ENCODE assay signal across 15 cellular contexts in the genomic region with DNA sequence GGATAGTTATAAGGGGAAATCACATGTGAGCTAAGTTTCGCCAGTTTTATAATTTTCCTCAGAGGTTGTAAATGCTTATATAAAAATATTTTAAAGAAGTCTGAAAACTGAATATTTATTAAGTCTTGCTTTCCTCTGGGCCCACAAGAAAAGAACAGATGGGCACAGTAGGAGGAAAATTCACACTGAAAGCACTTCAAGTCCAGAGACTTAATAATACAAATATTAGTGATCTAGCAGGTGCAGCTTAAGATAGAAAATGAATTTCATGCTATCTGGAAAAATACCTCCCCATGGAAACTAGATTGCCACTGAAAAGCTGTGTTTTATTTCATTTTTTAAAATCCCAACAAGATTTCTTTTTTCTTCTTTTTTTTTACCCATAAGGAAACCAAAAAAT. TPM values are rescaled to one million over a fixed set of nuclear protein-coding genes. Genes with fewer than 3 reads are reported as not detected.
DNase-seq lines count a peak whose midpoint lies in the region; ATAC-seq and TF ChIP-seq lines count a peak whose summit lies in the region.
"Had no signal": no experiment of that assay in that cellular context is flagged by ENCODE, and none has a peak within 500 bp of the region (broad histone marks: within the 10 kb centered on the region; RNA-seq: fewer than 3 reads in every experiment).

No MANE protein-coding gene starts in this region.

- TF ChIP-seq CTCF in brain (conservative IDR thresholded peaks at IDR 0.05) = no peak

- peaks cover 6% of the 10 kb centered on the region for H3K4me1 Mint-ChIP-seq in brain
- H3K4me1 Mint-ChIP-seq: B cell had no signal

- in situ Hi-C loops in G401 (cut with HindIII; ENCODE audit: low sequenced_read_pairs) = no loop called here

- H3K27me3 Mint-ChIP-seq in brain = no peaks in the 10 kb centered on the region
- H3K27me3 Mint-ChIP-seq: B cell; CD4-positive, alpha-beta T cell had no signal

- no peaks in the 10 kb centered on the region for H3K9me3 Mint-ChIP-seq in brain
- H3K9me3 Mint-ChIP-seq: CD4-positive, alpha-beta T cell; CD8-positive, alpha-beta T cell had no signal

- H3K4me3 Mint-ChIP-seq in brain = no peak overlapping the region
- H3K4me3 Mint-ChIP-seq: B cell; CD4-positive, alpha-beta T cell; CD8-positive, alpha-beta T cell had no signal

- peak; percentile 62 for DNase-seq in G401 (ENCODE audit: low spot score)
- DNase-seq in cerebellum (ENCODE audit: low spot score) = peak; percentile 13
- DNase-seq: AML-193; Caco-2; Calu3; CD4-positive, alpha-beta T cell; CD8-positive, alpha-beta T cell; DMS79 treated with DMSO at 0.1 percent for 48 hours; GDM1 had no signal

- ATAC-seq in GM18868 (IDR thresholded peaks at IDR 0.05; ENCODE audit: unreplicated experiment) = no peak
- no peak for ATAC-seq in GM18909 (IDR thresholded peaks at IDR 0.05; ENCODE audit: poor library complexity, unreplicated experiment)
- ATAC-seq: A549; CD8-positive, alpha-beta T cell; GM12878 had no signal

- peak overlapping the region in 4 of 5 experiments; percentile 2 to 54 (median 6) for H3K27ac Mint-ChIP-seq in brain
- H3K27ac Mint-ChIP-seq: B cell; CD4-positive, alpha-beta T cell; CD8-positive, alpha-beta T cell had no signal

- peaks cover 59% of the 10 kb centered on the region for H3K36me3 Mint-ChIP-seq in brain

RNA-seq across cellular contexts. Expression of a gene that starts 47.2 kb away (rescaled TPM):
- total RNA-seq in G401 (2014; rRNA removed; shearing (Covaris generic)) = 48.6 and 58.7 TPM in 2 replicates
- polyA plus RNA-seq in brain (ENCODE audit: insufficient read depth, low read depth, low replicate concordance) = 29.6 TPM
- total RNA-seq in cerebellum = 52.4 TPM

RNA-seq across cellular contexts. Expression of a gene that starts 47.3 kb away (rescaled TPM):
- total RNA-seq in G401 (2014; rRNA removed; shearing (Covaris generic)) = 31.1 and 51.4 TPM in 2 replicates
- polyA plus RNA-seq in brain (ENCODE audit: insufficient read depth, low read depth, low replicate concordance) = 41.9 TPM
- total RNA-seq in cerebellum = 34.6 TPM
